30 cellular contexts compared by ENCODE assay signal in the genomic region with DNA sequence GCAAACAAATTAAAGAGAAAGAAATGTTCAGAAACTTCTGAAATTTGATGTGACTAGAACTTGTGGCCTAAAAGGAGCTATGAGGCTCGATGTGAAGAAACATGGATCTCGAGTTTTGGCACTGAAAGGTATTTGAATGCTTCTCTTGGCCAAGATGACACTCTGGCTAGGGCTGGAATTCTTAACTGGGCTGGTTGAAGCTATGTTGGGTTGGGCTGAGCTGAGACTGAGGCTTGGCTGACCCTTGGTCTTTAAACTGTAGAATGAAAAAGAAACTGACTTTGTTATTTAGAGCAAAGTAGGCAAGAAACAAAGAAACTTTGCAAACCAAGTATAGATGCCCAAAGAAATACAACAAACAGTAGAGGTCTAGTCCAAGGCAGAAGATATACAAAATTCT. TPM values are rescaled to one million over a fixed set of nuclear protein-coding genes. Genes with fewer than 3 reads are reported as not detected.
"Had no signal": no experiment of that assay in that cellular context is flagged by ENCODE, and none has a peak within 500 bp of the region (broad histone marks: within the 10 kb centered on the region; RNA-seq: fewer than 3 reads in every experiment).

No MANE protein-coding gene starts in this region.

- H3K4me1 Mint-ChIP-seq: activated naive CD4-positive, alpha-beta T cell treated with anti-CD3 and anti-CD28 coated beads, Interleukin-2, amount 10 ng/mL, durations not matched to agents 7 days and 5 days; natural killer cell; stimulated activated effector memory CD8-positive, alpha-beta T cell treated with anti-CD3 and anti-CD28 coated beads, Interleukin-12 subunit alpha, Interleukin-12 subunit beta, amount 100 ng/mL, for 72 hours; stimulated activated naive CD8-positive, alpha-beta T cell treated with anti-CD3 and anti-CD28 coated beads, Interleukin-15, amount 100 ng/mL, for 72 hours had no signal

- H3K36me3 ChIP-seq: brain microvascular endothelial cell, gastroesophageal sphincter, lower lobe of right lung, pancreas, tibial artery had no signal

- H3K9me3 Mint-ChIP-seq: activated CD4-positive, alpha-beta memory T cell treated with anti-CD3 and anti-CD28 coated beads for 36 hours; activated naive CD4-positive, alpha-beta T cell treated with anti-CD3 and anti-CD28 coated beads, Interleukin-2, amount 10 ng/mL, durations not matched to agents 7 days and 5 days; activated T-cell treated with anti-CD3 and anti-CD28 coated beads, Interleukin-2, amount 50 U/mL, for 72 hours; stimulated activated effector memory CD8-positive, alpha-beta T cell treated with anti-CD3 and anti-CD28 coated beads, Interleukin-12 subunit alpha, Interleukin-12 subunit beta, amount 100 ng/mL, for 72 hours; stimulated activated naive CD8-positive, alpha-beta T cell treated with anti-CD3 and anti-CD28 coated beads, Interleukin-15, amount 100 ng/mL, for 72 hours had no signal

- H3K27ac ChIP-seq: brain microvascular endothelial cell, gastroesophageal sphincter, lower lobe of right lung, pancreas, psoas muscle, skin epidermis had no signal

- H3K27me3 ChIP-seq: brain microvascular endothelial cell, gastroesophageal sphincter, pancreas, tibial artery had no signal

- DNase-seq: activated CD4-positive, alpha-beta memory T cell treated with anti-CD3 and anti-CD28 coated beads for 36 hours; activated CD4-positive, alpha-beta T cell treated with anti-CD3 and anti-CD28 coated beads for 4 hours; activated CD4-positive, CD25-positive, alpha-beta regulatory T cell; activated effector memory CD4-positive, alpha-beta T cell treated with anti-CD3 and anti-CD28 coated beads, Interleukin-2, amount 50 U/mL, for 16 hours; activated naive CD4-positive, alpha-beta T cell treated with anti-CD3 and anti-CD28 coated beads, Interleukin-2, amount 10 ng/mL, durations not matched to agents 7 days and 5 days; activated T-cell treated with anti-CD3 and anti-CD28 coated beads, Interleukin-2, amount 50 U/mL, for 72 hours; anterior cingulate cortex; brain microvascular endothelial cell; central memory CD4-positive, alpha-beta T cell; effector memory CD4-positive, alpha-beta T cell; head of caudate nucleus; left cardiac atrium; lower lobe of right lung; natural killer cell; pancreas; psoas muscle; right cardiac atrium; stimulated activated CD4-positive, alpha-beta T cell treated with anti-CD3 and anti-CD28 coated beads, Interleukin-2, amount 100 ng/mL, for 24 hours; stimulated activated naive CD8-positive, alpha-beta T cell treated with anti-CD3 and anti-CD28 coated beads, Interleukin-15, amount 100 ng/mL, for 72 hours; SW 1271; T-helper 17 cell; tibial artery had no signal

- H3K27ac Mint-ChIP-seq: activated CD4-positive, alpha-beta memory T cell treated with anti-CD3 and anti-CD28 coated beads for 36 hours; activated naive CD4-positive, alpha-beta T cell treated with anti-CD3 and anti-CD28 coated beads, Interleukin-2, amount 10 ng/mL, durations not matched to agents 7 days and 5 days; activated T-cell treated with anti-CD3 and anti-CD28 coated beads, Interleukin-2, amount 50 U/mL, for 72 hours; natural killer cell; stimulated activated effector memory CD8-positive, alpha-beta T cell treated with anti-CD3 and anti-CD28 coated beads, Interleukin-12 subunit alpha, Interleukin-12 subunit beta, amount 100 ng/mL, for 72 hours; stimulated activated naive CD8-positive, alpha-beta T cell treated with anti-CD3 and anti-CD28 coated beads, Interleukin-15, amount 100 ng/mL, for 72 hours; T-helper 17 cell had no signal

- H3K4me1 ChIP-seq: gastroesophageal sphincter, lower lobe of right lung, psoas muscle had no signal

- H3K9me3 ChIP-seq: gastroesophageal sphincter, lower lobe of right lung, pancreas, psoas muscle, tibial artery had no signal

- H3K36me3 Mint-ChIP-seq: activated CD4-positive, alpha-beta memory T cell treated with anti-CD3 and anti-CD28 coated beads for 36 hours; activated naive CD4-positive, alpha-beta T cell treated with anti-CD3 and anti-CD28 coated beads, Interleukin-2, amount 10 ng/mL, durations not matched to agents 7 days and 5 days; natural killer cell; stimulated activated effector memory CD8-positive, alpha-beta T cell treated with anti-CD3 and anti-CD28 coated beads, Interleukin-12 subunit alpha, Interleukin-12 subunit beta, amount 100 ng/mL, for 72 hours had no signal

- ATAC-seq: activated T-cell treated with anti-CD3 and anti-CD28 coated beads, Interleukin-2, amount 50 U/mL, for 72 hours; gastroesophageal sphincter; lower lobe of right lung; natural killer cell; pancreas; psoas muscle; right cardiac atrium; stimulated activated effector memory CD8-positive, alpha-beta T cell treated with anti-CD3 and anti-CD28 coated beads, Interleukin-12 subunit alpha, Interleukin-12 subunit beta, amount 100 ng/mL, for 72 hours; stimulated activated naive CD8-positive, alpha-beta T cell treated with anti-CD3 and anti-CD28 coated beads, Interleukin-15, amount 100 ng/mL, for 72 hours; T-helper 17 cell had no signal

- H3K4me3 Mint-ChIP-seq: activated CD4-positive, alpha-beta memory T cell treated with anti-CD3 and anti-CD28 coated beads for 36 hours; activated naive CD4-positive, alpha-beta T cell treated with anti-CD3 and anti-CD28 coated beads, Interleukin-2, amount 10 ng/mL, durations not matched to agents 7 days and 5 days; activated T-cell treated with anti-CD3 and anti-CD28 coated beads, Interleukin-2, amount 50 U/mL, for 72 hours; natural killer cell; stimulated activated effector memory CD8-positive, alpha-beta T cell treated with anti-CD3 and anti-CD28 coated beads, Interleukin-12 subunit alpha, Interleukin-12 subunit beta, amount 100 ng/mL, for 72 hours; stimulated activated naive CD8-positive, alpha-beta T cell treated with anti-CD3 and anti-CD28 coated beads, Interleukin-15, amount 100 ng/mL, for 72 hours; T-helper 17 cell had no signal

- FAIRE-seq: colon, islet of Langerhans, pancreas, urothelium cell line had no signal

- H3K4me3 ChIP-seq: gastroesophageal sphincter, lower lobe of right lung, pancreas, psoas muscle, skin epidermis, tibial artery had no signal

- H3K27me3 Mint-ChIP-seq: activated naive CD4-positive, alpha-beta T cell treated with anti-CD3 and anti-CD28 coated beads, Interleukin-2, amount 10 ng/mL, durations not matched to agents 7 days and 5 days had no signal

RNA-seq across cellular contexts. Expression of gene CLDN16, which starts 28.1 kb away (rescaled TPM):
- total RNA-seq: activated CD4-positive, alpha-beta memory T cell treated with anti-CD3 and anti-CD28 coated beads for 36 hours; dermis microvascular lymphatic vessel endothelial cell; gastroesophageal sphincter; mesenteric fat pad; natural killer cell; psoas muscle; right cardiac atrium; T-helper 17 cell had no signal
- polyA plus RNA-seq: psoas muscle had no signal

RNA-seq across cellular contexts. Expression of gene CLDN1, which starts 37.6 kb away (rescaled TPM):
- total RNA-seq: natural killer cell, T-helper 17 cell had no signal
